In genomic region chr14:71672596-71672995, GRCh38 we compare ENCODE assay signal across 23 cellular contexts.
"Had no signal": no experiment of that assay in that cellular context is flagged by ENCODE, and none has a peak within 500 bp of the region (broad histone marks: within the 10 kb centered on the region; RNA-seq: fewer than 3 reads in every experiment).

No MANE protein-coding gene starts in this region.

- DNase-seq: colonic mucosa; dermis blood vessel endothelial cell; esophagus squamous epithelium; foreskin keratinocyte; head of caudate nucleus; kidney; left cardiac atrium; left ventricle myocardium inferior; lower lobe of right lung; naive thymus-derived CD4-positive, alpha-beta T cell; nephron progenitor cell; posterior cingulate gyrus; sigmoid colon; small intestine; stimulated activated CD4-positive, alpha-beta T cell treated with anti-CD3 and anti-CD28 coated beads, Interleukin-12 subunit alpha, Interleukin-12 subunit beta, amount 100 ng/mL, for 4 hours; stimulated activated naive CD8-positive, alpha-beta T cell treated with anti-CD3 and anti-CD28 coated beads, Interleukin-15, Interleukin-2, amounts not matched to agents 100 U/mL and 50 U/mL, for 24 hours; thyroid gland; uterus had no signal

- H3K9me3 Mint-ChIP-seq: memory B cell, type B pancreatic cell had no signal

- H3K4me2 ChIP-seq: hepatocyte had no signal

- H3K27ac Mint-ChIP-seq: mesothelial cell of epicardium, nephron progenitor cell, type B pancreatic cell had no signal

- H2AFZ ChIP-seq: hepatocyte had no signal

- H3K27ac ChIP-seq: colonic mucosa, esophagus squamous epithelium, foreskin keratinocyte, hepatocyte, left ventricle myocardium inferior, lower lobe of right lung, sigmoid colon, suprapubic skin, thyroid gland, uterus had no signal

- H3K9me3 ChIP-seq: colonic mucosa, suprapubic skin, thyroid gland, uterus had no signal

- H3K4me3 Mint-ChIP-seq: memory B cell; mesothelial cell of epicardium; naive thymus-derived CD4-positive, alpha-beta T cell; nephron progenitor cell; type B pancreatic cell had no signal

- H3K27me3 ChIP-seq: colonic mucosa, esophagus squamous epithelium, foreskin keratinocyte, hepatocyte, sigmoid colon, suprapubic skin, thyroid gland, uterus had no signal

- H3K36me3 ChIP-seq: colonic mucosa, uterus had no signal

- H3K27me3 Mint-ChIP-seq: memory B cell; naive thymus-derived CD4-positive, alpha-beta T cell; type B pancreatic cell had no signal

- H3K4me1 ChIP-seq: colonic mucosa, esophagus squamous epithelium, left ventricle myocardium inferior, lower lobe of right lung, sigmoid colon, suprapubic skin, thyroid gland, uterus had no signal

- H3K4me1 Mint-ChIP-seq: nephron progenitor cell had no signal

- H3K4me3 ChIP-seq: colonic mucosa, esophagus squamous epithelium, hepatocyte, left ventricle myocardium inferior, lower lobe of right lung, sigmoid colon, suprapubic skin, thyroid gland, uterus had no signal
